ENCODE assay signal across 21 cellular contexts in genomic region chr3:181756645-181757044, GRCh38. TPM values are rescaled to one million over a fixed set of nuclear protein-coding genes. Genes with fewer than 3 reads are reported as not detected.
DNase-seq lines count a peak whose midpoint lies in the region; ATAC-seq and TF ChIP-seq lines count a peak whose summit lies in the region.
"Had no signal": no experiment of that assay in that cellular context is flagged by ENCODE, and none has a peak within 500 bp of the region (broad histone marks: within the 10 kb centered on the region; RNA-seq: fewer than 3 reads in every experiment).

No MANE protein-coding gene starts in this region.

- no peaks in the 10 kb centered on the region for H3K36me3 Mint-ChIP-seq in activated CD8-positive, alpha-beta T cell treated with anti-CD3 and anti-CD28 coated beads for 36 hours (ENCODE audit: low read depth)

- no peak overlapping the region for H3K9ac ChIP-seq in HUES48 (ENCODE audit: low read depth, low read length)

- CTCF ChIA-PET in activated CD8-positive, alpha-beta T cell treated with anti-CD3 and anti-CD28 coated beads for 36 hours (lab: Charles Lee): no interaction called here

- no peaks in the 10 kb centered on the region for H3K36me3 ChIP-seq in HUES48 (ENCODE audit: control insufficient read depth, insufficient read depth, low read length)
- H3K36me3 ChIP-seq in ectodermal cell (ENCODE audit: control insufficient read depth, insufficient read depth, low read length): no peaks in the 10 kb centered on the region
- H3K36me3 ChIP-seq in mesodermal cell (ENCODE audit: control insufficient read depth, insufficient read depth, low read length): no peaks in the 10 kb centered on the region

- no peak for TF ChIP-seq CTCF in activated CD8-positive, alpha-beta T cell treated with anti-CD3 and anti-CD28 coated beads for 36 hours (IDR thresholded peaks at IDR 0.05)

- DNase-seq in NCI-H69 (lab: John Stamatoyannopoulos, UW) (peak; percentile 94), ACHN (no peak), GDM1 (lab: John Stamatoyannopoulos, UW) (no peak), DMS79 treated with DMSO at 0.1 percent for 48 hours (lab: John Stamatoyannopoulos, UW) (no peak)
- no peak for DNase-seq in activated CD8-positive, alpha-beta T cell treated with anti-CD3 and anti-CD28 coated beads for 36 hours
- DNase-seq: activated gamma-delta T cell; AML-193; effector CD8-positive, alpha-beta T cell; kidney glomerular epithelial cell; MM.1S; OCI-M1; small intestine; stimulated activated CD4-positive, alpha-beta T cell treated with anti-CD3 and anti-CD28 coated beads, Interleukin-4, amount 100 ng/mL, for 4 hours had no signal

- POLR2A ChIA-PET in activated CD8-positive, alpha-beta T cell treated with anti-CD3 and anti-CD28 coated beads for 36 hours (lab: Charles Lee): no interaction called here

- WGBS in ectodermal cell, 2 experiments: 0% methylated on average over 1 to 2 of the region's 2 CpGs
- no CpG with 5 or more reads among the region's 2 CpGs for WGBS in mesodermal cell (ENCODE audit: insufficient coverage in 2 of 2), 2 experiments

- no peak overlapping the region for H3K27ac Mint-ChIP-seq in activated CD8-positive, alpha-beta T cell treated with anti-CD3 and anti-CD28 coated beads for 36 hours

- H3K4me3 Mint-ChIP-seq in activated CD8-positive, alpha-beta T cell treated with anti-CD3 and anti-CD28 coated beads for 36 hours: no peak overlapping the region

- intact Hi-C loops in activated CD8-positive, alpha-beta T cell treated with anti-CD3 and anti-CD28 coated beads for 36 hours (cut with micrococcal nuclease): no loop called here

- H3K4me3 ChIP-seq in HUES48 (ENCODE audit: low read depth, low read length): peak overlapping the region; percentile 48
- peak overlapping the region; percentile 0 for H3K4me3 ChIP-seq in ectodermal cell (ENCODE audit: insufficient read depth, low read depth, low read length)
- H3K4me3 ChIP-seq in mesodermal cell (ENCODE audit: extremely low read depth, insufficient read depth, low read length, poor library complexity, severe bottlenecking): no peak overlapping the region

- in situ Hi-C loops in ACHN (cut with HindIII; ENCODE audit: low pct_ligation_motif_present, low pct_unique_long_range_greater_than_20kb, low sequenced_read_pairs): no loop called here

- H3K27me3 Mint-ChIP-seq in activated CD8-positive, alpha-beta T cell treated with anti-CD3 and anti-CD28 coated beads for 36 hours: peaks cover 10% of the 10 kb centered on the region

- H3K9me3 Mint-ChIP-seq in activated CD8-positive, alpha-beta T cell treated with anti-CD3 and anti-CD28 coated beads for 36 hours: peaks cover 2% of the 10 kb centered on the region

- H3K4me1 Mint-ChIP-seq in activated CD8-positive, alpha-beta T cell treated with anti-CD3 and anti-CD28 coated beads for 36 hours (ENCODE audit: low read depth): no peaks in the 10 kb centered on the region

- ATAC-seq in activated CD8-positive, alpha-beta T cell treated with anti-CD3 and anti-CD28 coated beads for 36 hours: no peak

- H3K4me1 ChIP-seq in HUES48 (ENCODE audit: control insufficient read depth, insufficient read depth, low read length) (peaks cover 61% of the 10 kb centered on the region), ectodermal cell (ENCODE audit: control insufficient read depth, insufficient read depth, low read length) (peaks cover 58% of the 10 kb centered on the region), mesodermal cell (ENCODE audit: control insufficient read depth, insufficient read depth, low read length, poor library complexity, severe bottlenecking) (peaks cover 9% of the 10 kb centered on the region)

- H3K27ac ChIP-seq in HUES48 (ENCODE audit: low read depth, low read length) (peak overlapping the region; percentile 87), ectodermal cell (ENCODE audit: insufficient read depth, low read depth, low read length, poor library complexity, severe bottlenecking) (peak overlapping the region; percentile 93), mesodermal cell (ENCODE audit: low read depth, low read length, severe bottlenecking) (peak overlapping the region; percentile 30)
- H3K27ac ChIP-seq: HL-60 had no signal

- H3K27me3 ChIP-seq in HUES48 (ENCODE audit: control insufficient read depth, insufficient read depth, low read length) (no peaks in the 10 kb centered on the region), ectodermal cell (ENCODE audit: control insufficient read depth, insufficient read depth, low read length, poor library complexity, severe bottlenecking) (no peaks in the 10 kb centered on the region)

- H3K9me3 ChIP-seq in HUES48 (ENCODE audit: control insufficient read depth, insufficient read depth, low read length) (no peaks in the 10 kb centered on the region), ectodermal cell (ENCODE audit: control insufficient read depth, low read length) (no peaks in the 10 kb centered on the region), mesodermal cell (ENCODE audit: control insufficient read depth, low read length) (no peaks in the 10 kb centered on the region)

RNA-seq across cellular contexts. Expression of gene SOX2, which starts 44.9 kb away (rescaled TPM):
- polyA plus RNA-seq in ectodermal cell (2013, experiment 1 of 4): 253 TPM
- 302 TPM for polyA plus RNA-seq in ectodermal cell (2013, experiment 2 of 4)
- 273 TPM for polyA plus RNA-seq in ectodermal cell (2013, experiment 3 of 4)
- polyA plus RNA-seq in ectodermal cell (2013, experiment 4 of 4): 302 TPM
- polyA plus RNA-seq in mesodermal cell (2013, experiment 1 of 2): 8.7 TPM
- 6.8 TPM for polyA plus RNA-seq in mesodermal cell (2013, experiment 2 of 2)
- total RNA-seq in activated CD8-positive, alpha-beta T cell treated with anti-CD3 and anti-CD28 coated beads for 36 hours: not detected
- total RNA-seq: cardiac septum; mesenteric fat pad; pulmonary artery endothelial cell; T-helper 1 cell treated with Interleukin-12 subunit alpha and Interleukin-12 subunit beta and Interleukin-4 antibody, amounts not matched to agents 30 ng/mL and 1 ng/mL, for 36 hours had no signal

Comparison
In these comparisons a context has a peak if more than half of its experiments do, and no peak if none do; other contexts are left out.
1. H3K27ac ChIP-seq: peak in every context shown above with its lines; median percentile 93 in ectodermal cell; 87 in HUES48; 30 in mesodermal cell.